ENCODE assay signal across 1 cellular context in the genomic region with DNA sequence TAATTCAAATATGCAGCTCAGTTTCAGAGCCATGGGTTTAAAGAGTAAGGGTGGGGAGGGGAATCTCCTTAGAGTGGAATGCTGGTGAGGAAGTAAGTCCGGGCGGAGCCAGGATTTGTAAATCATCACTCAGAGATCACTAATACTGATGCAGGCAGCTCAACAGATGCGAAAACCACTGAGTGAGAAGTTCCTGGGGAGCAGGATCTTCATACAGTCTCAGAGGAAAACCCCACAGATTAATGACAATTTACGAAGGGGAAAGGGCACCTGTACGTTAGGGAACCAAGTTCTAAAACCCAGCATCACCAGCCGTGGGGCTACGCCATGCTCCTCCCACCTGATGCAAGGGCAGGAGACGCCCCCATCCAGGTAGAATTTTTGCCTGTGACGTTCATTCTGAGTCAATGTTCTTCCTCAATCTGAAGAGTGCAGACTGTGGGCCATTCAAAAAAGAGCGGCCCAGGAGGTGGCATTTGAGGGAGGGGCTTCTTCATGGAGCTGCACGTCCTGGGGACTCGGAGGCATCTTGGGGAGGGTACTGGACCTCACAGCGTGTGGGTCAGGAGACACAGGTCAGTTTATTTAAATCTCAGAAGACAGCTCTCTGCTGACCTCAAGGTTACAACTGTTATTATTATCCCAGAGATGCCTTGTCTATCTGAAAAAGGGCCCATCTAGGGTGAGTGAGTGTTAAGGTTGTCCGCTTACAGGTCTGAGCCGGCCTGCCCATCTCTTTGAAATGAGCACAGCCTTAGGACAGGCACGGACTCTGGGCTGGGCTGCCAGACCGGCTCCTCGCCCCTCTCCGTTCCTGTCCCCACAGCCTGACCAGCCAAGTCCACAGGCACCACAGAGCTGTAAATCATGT.
TF ChIP-seq lines count a peak whose summit lies in the region.

No MANE protein-coding gene starts in this region.

TF ChIP-seq in WTC11, 78 proteins besides CTCF, POLR2A, EP300 and RAD21 (continued from another document):
- TF ChIP-seq, protein P1, sequence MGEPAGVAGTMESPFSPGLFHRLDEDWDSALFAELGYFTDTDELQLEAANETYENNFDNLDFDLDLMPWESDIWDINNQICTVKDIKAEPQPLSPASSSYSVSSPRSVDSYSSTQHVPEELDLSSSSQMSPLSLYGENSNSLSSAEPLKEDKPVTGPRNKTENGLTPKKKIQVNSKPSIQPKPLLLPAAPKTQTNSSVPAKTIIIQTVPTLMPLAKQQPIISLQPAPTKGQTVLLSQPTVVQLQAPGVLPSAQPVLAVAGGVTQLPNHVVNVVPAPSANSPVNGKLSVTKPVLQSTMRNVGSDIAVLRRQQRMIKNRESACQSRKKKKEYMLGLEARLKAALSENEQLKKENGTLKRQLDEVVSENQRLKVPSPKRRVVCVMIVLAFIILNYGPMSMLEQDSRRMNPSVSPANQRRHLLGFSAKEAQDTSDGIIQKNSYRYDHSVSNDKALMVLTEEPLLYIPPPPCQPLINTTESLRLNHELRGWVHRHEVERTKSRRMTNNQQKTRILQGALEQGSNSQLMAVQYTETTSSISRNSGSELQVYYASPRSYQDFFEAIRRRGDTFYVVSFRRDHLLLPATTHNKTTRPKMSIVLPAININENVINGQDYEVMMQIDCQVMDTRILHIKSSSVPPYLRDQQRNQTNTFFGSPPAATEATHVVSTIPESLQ (CRISPR knock-in tag; IDR thresholded peaks at IDR 0.05) = no peak
- TF ChIP-seq, protein P2, sequence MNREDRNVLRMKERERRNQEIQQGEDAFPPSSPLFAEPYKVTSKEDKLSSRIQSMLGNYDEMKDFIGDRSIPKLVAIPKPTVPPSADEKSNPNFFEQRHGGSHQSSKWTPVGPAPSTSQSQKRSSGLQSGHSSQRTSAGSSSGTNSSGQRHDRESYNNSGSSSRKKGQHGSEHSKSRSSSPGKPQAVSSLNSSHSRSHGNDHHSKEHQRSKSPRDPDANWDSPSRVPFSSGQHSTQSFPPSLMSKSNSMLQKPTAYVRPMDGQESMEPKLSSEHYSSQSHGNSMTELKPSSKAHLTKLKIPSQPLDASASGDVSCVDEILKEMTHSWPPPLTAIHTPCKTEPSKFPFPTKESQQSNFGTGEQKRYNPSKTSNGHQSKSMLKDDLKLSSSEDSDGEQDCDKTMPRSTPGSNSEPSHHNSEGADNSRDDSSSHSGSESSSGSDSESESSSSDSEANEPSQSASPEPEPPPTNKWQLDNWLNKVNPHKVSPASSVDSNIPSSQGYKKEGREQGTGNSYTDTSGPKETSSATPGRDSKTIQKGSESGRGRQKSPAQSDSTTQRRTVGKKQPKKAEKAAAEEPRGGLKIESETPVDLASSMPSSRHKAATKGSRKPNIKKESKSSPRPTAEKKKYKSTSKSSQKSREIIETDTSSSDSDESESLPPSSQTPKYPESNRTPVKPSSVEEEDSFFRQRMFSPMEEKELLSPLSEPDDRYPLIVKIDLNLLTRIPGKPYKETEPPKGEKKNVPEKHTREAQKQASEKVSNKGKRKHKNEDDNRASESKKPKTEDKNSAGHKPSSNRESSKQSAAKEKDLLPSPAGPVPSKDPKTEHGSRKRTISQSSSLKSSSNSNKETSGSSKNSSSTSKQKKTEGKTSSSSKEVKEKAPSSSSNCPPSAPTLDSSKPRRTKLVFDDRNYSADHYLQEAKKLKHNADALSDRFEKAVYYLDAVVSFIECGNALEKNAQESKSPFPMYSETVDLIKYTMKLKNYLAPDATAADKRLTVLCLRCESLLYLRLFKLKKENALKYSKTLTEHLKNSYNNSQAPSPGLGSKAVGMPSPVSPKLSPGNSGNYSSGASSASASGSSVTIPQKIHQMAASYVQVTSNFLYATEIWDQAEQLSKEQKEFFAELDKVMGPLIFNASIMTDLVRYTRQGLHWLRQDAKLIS (CRISPR knock-in tag; IDR thresholded peaks at IDR 0.05; ENCODE audit: borderline replicate concordance) = no peak
- TF ChIP-seq JUN (CRISPR knock-in tag; IDR thresholded peaks at IDR 0.05) = no peak
- no peak for TF ChIP-seq CREM (CRISPR knock-in tag; IDR thresholded peaks at IDR 0.05)
- TF ChIP-seq, protein P3, sequence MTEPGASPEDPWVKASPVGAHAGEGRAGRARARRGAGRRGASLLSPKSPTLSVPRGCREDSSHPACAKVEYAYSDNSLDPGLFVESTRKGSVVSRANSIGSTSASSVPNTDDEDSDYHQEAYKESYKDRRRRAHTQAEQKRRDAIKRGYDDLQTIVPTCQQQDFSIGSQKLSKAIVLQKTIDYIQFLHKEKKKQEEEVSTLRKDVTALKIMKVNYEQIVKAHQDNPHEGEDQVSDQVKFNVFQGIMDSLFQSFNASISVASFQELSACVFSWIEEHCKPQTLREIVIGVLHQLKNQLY (CRISPR knock-in tag; IDR thresholded peaks at IDR 0.05) = no peak
- TF ChIP-seq OVOL2 (CRISPR knock-in tag; IDR thresholded peaks at IDR 0.05; ENCODE audit: borderline replicate concordance) = no peak
- no peak for TF ChIP-seq NR3C1 (CRISPR knock-in tag; conservative IDR thresholded peaks at IDR 0.05; ENCODE audit: low read depth)
- TF ChIP-seq, protein P4, sequence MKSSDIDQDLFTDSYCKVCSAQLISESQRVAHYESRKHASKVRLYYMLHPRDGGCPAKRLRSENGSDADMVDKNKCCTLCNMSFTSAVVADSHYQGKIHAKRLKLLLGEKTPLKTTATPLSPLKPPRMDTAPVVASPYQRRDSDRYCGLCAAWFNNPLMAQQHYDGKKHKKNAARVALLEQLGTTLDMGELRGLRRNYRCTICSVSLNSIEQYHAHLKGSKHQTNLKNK (CRISPR knock-in tag; IDR thresholded peaks at IDR 0.05) = no peak
- TF ChIP-seq, protein P5, sequence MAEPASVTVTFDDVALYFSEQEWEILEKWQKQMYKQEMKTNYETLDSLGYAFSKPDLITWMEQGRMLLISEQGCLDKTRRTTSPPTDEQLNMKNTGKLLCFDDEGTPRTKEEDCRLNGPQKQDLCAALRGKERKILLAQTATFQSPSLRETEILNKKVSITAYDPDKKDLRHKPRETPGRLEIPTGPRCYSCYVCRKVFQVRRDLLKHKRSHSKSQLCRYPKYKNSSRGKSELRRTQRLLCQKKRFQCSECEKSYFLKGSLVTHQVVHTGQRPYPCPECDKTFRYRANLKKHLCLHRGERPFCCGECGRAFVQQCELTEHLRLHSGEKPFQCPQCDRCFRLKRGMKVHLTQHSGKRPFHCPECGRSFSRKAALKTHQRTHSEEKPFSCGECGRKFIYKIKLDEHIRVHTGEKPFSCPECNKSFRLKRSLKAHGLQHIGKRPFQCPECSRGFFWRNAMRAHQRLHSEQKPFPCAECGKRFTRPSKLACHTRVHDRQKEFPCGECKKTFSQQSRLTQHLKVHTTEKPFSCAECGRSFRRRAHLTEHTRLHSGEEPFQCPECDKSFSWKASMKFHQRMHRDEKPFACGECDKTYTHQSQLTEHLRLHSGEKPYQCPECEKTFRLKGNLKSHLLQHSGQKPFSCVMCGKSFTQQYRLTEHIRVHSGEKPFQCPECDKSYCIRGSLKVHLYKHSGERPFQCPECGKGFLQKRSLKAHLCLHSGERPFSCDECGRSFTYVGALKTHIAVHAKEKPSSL (CRISPR knock-in tag; conservative IDR thresholded peaks at IDR 0.05) = no peak
- TF ChIP-seq ZNF232 (CRISPR knock-in tag; IDR thresholded peaks at IDR 0.05) = no peak
- TF ChIP-seq SOX15 (CRISPR knock-in tag; IDR thresholded peaks at IDR 0.05) = no peak
